In genomic region chr2:7061436-7061779, GRCh38 we compare ENCODE assay signal across 30 cellular contexts.
"Had no signal": no experiment of that assay in that cellular context is flagged by ENCODE, and none has a peak within 500 bp of the region (broad histone marks: within the 10 kb centered on the region; RNA-seq: fewer than 3 reads in every experiment).

No MANE protein-coding gene starts in this region.

- H3K9me3 ChIP-seq: SJCRH30 had no signal

- H3K4me3 ChIP-seq: cardiac muscle cell, SJCRH30, SK-N-MC had no signal

- H3K27me3 ChIP-seq: cardiac muscle cell, SJCRH30 had no signal

- H3K4me1 ChIP-seq: SJCRH30 had no signal

- H3K27ac ChIP-seq: cardiac muscle cell, SJCRH30, SK-N-MC, WERI-Rb-1 had no signal

- ATAC-seq: activated CD8-positive, alpha-beta memory T cell treated with anti-CD3 and anti-CD28 coated beads, Interleukin-2, amount 10 ng/mL, durations not matched to agents 7 days and 5 days; activated naive CD8-positive, alpha-beta T cell treated with anti-CD3 and anti-CD28 coated beads, Interleukin-2, amount 50 U/mL, for 24 hours; Panc1 had no signal

- H3K36me3 ChIP-seq: cardiac muscle cell, SJCRH30, WERI-Rb-1 had no signal

- DNase-seq: activated CD4-positive, alpha-beta memory T cell treated with anti-CD3 and anti-CD28 coated beads, Interleukin-2, amount 10 ng/mL, durations not matched to agents 7 days and 5 days; activated CD4-positive, alpha-beta T cell treated with anti-CD3 and anti-CD28 coated beads for 1 hour; activated CD4-positive, alpha-beta T cell treated with anti-CD3 and anti-CD28 coated beads for 48 hours; activated CD4-positive, CD25-positive, alpha-beta regulatory T cell; activated CD8-positive, alpha-beta memory T cell treated with anti-CD3 and anti-CD28 coated beads for 24 hours; activated CD8-positive, alpha-beta memory T cell treated with anti-CD3 and anti-CD28 coated beads, Interleukin-2, amount 10 ng/mL, durations not matched to agents 7 days and 5 days; activated CD8-positive, alpha-beta memory T cell treated with anti-CD3 and anti-CD28 coated beads, Interleukin-2, amount 50 U/mL, for 48 hours; activated effector memory CD4-positive, alpha-beta T cell treated with Interleukin-2 at 50 U/mL for 16 hours; activated naive CD4-positive, alpha-beta T cell treated with anti-CD3 and anti-CD28 coated beads, Interleukin-2, amount 10 ng/mL, durations not matched to agents 7 days and 5 days; activated naive CD8-positive, alpha-beta T cell treated with anti-CD3 and anti-CD28 coated beads, Interleukin-2, amount 50 U/mL, for 24 hours; activated T-cell treated with anti-CD3 and anti-CD28 coated beads, Interleukin-2, amount 50 U/mL, for 48 hours; anterior cingulate cortex; Karpas-422; KBM-7; NCI-H1105; NCI-H1417 treated with DMSO at 0.1 percent for 48 hours; NCI-H187 treated with DMSO at 0.1 percent for 48 hours; NCI-H2081; NCI-H2171 treated with DMSO at 0.1 percent for 48 hours; NCI-H2227 treated with DMSO at 0.1 percent for 48 hours; NCI-H446 treated with DMSO at 0.1 percent for 48 hours; NCI-H524; OCI-M1; SHP77; SJCRH30; T1000; WERI-Rb-1 had no signal
